In genomic region chr11:10618490-10618889, GRCh38 we compare ENCODE assay signal across 25 cellular contexts. TPM values are rescaled to one million over a fixed set of nuclear protein-coding genes. Genes with fewer than 3 reads are reported as not detected.
A peak's percentile ranks its signal among the peaks of the same experiment; 100 is the strongest.
DNase-seq lines count a peak whose midpoint lies in the region; ATAC-seq and TF ChIP-seq lines count a peak whose summit lies in the region.
"Had no signal": no experiment of that assay in that cellular context is flagged by ENCODE, and none has a peak within 500 bp of the region (broad histone marks: within the 10 kb centered on the region; RNA-seq: fewer than 3 reads in every experiment).

No MANE protein-coding gene starts in this region.

- TF ChIP-seq POLR2A in ovary (IDR thresholded peaks at IDR 0.05) (no peak), upper lobe of left lung (IDR thresholded peaks at IDR 0.05) (no peak)

- no peaks in the 10 kb centered on the region for H3K36me3 ChIP-seq in esophagus (ENCODE audit: control insufficient read depth in 2 of 2, insufficient read depth in 2 of 2, low read length in 1 of 2)
- no peaks in the 10 kb centered on the region for H3K36me3 ChIP-seq in ovary
- H3K36me3 ChIP-seq in upper lobe of left lung: no peaks in the 10 kb centered on the region
- no peaks in the 10 kb centered on the region for H3K36me3 ChIP-seq in hepatocyte (replicated peaks; ENCODE audit: insufficient read depth, low read depth)
- H3K36me3 ChIP-seq: cardiac muscle cell had no signal

- ATAC-seq in activated CD8-positive, alpha-beta memory T cell treated with anti-CD3 and anti-CD28 coated beads, Interleukin-2, amount 10 ng/mL, durations not matched to agents 7 days and 5 days: no peak
- ATAC-seq in upper lobe of left lung (ENCODE audit: low FRiP score in 2 of 2) (no peak), GM21717 (IDR thresholded peaks at IDR 0.05; ENCODE audit: unreplicated experiment) (no peak)
- ATAC-seq: natural killer cell, WTC11 had no signal

- no peaks in the 10 kb centered on the region for H3K27me3 ChIP-seq in esophagus (ENCODE audit: control insufficient read depth in 1 of 2, insufficient read depth in 2 of 2, low read length in 2 of 2)
- no peaks in the 10 kb centered on the region for H3K27me3 ChIP-seq in ovary
- H3K27me3 ChIP-seq in upper lobe of left lung: no peaks in the 10 kb centered on the region
- no peaks in the 10 kb centered on the region for H3K27me3 ChIP-seq in hepatocyte
- H3K27me3 ChIP-seq: cardiac muscle cell, dorsolateral prefrontal cortex had no signal

- intact Hi-C loops in ovary (cut with DNase I): no loop called here

- H3K9me3 Mint-ChIP-seq in activated CD8-positive, alpha-beta memory T cell treated with anti-CD3 and anti-CD28 coated beads, Interleukin-2, amount 10 ng/mL, durations not matched to agents 7 days and 5 days (ENCODE audit: low read depth): no peaks in the 10 kb centered on the region
- H3K9me3 Mint-ChIP-seq: natural killer cell had no signal

- DNase-seq in activated CD8-positive, alpha-beta memory T cell treated with anti-CD3 and anti-CD28 coated beads, Interleukin-2, amount 10 ng/mL, durations not matched to agents 7 days and 5 days: peak; percentile 23
- no peak for DNase-seq in activated CD8-positive, alpha-beta memory T cell treated with anti-CD3 and anti-CD28 coated beads for 24 hours
- DNase-seq in ovary: no peak
- no peak for DNase-seq in upper lobe of left lung
- DNase-seq in hepatocyte (ENCODE audit: low spot score): no peak
- no peak for DNase-seq in NAMALWA (ENCODE audit: low spot score)
- DNase-seq: activated CD4-positive, alpha-beta T cell treated with anti-CD3 and anti-CD28 coated beads, Interleukin-2, amount 50 U/mL, for 48 hours; activated effector memory CD4-positive, alpha-beta T cell treated with anti-CD3 and anti-CD28 coated beads, Interleukin-2, amount 50 U/mL, for 16 hours; activated T-cell treated with anti-CD3 and anti-CD28 coated beads for 4 hours; CD8-positive, alpha-beta memory T cell; DMS53; dorsolateral prefrontal cortex; Kasumi-1; natural killer cell; NCI-H1930; NCI-H446; SHP77; T1000 had no signal

- TF ChIP-seq EP300 in ovary (IDR thresholded peaks at IDR 0.05) (peak; percentile 23), upper lobe of left lung (IDR thresholded peaks at IDR 0.05) (peak in 1 of 4 donors; percentile 27)

- H3K4me2 ChIP-seq in hepatocyte: no peak overlapping the region

- peaks cover 9% of the 10 kb centered on the region for H3K27me3 Mint-ChIP-seq in activated CD8-positive, alpha-beta memory T cell treated with anti-CD3 and anti-CD28 coated beads, Interleukin-2, amount 10 ng/mL, durations not matched to agents 7 days and 5 days

- H3K9me3 ChIP-seq in esophagus (ENCODE audit: control insufficient read depth in 2 of 2, insufficient read depth in 1 of 2, low read depth in 1 of 2, low read length in 1 of 2): no peaks in the 10 kb centered on the region
- H3K9me3 ChIP-seq in ovary: no peaks in the 10 kb centered on the region
- no peaks in the 10 kb centered on the region for H3K9me3 ChIP-seq in upper lobe of left lung
- no peaks in the 10 kb centered on the region for H3K9me3 ChIP-seq in hepatocyte (ENCODE audit: low read depth)

- H3K27ac ChIP-seq in esophagus (ENCODE audit: low read depth in 2 of 2, low read length in 1 of 2) (peak overlapping the region; percentile 40 to 78), ovary (no peak overlapping the region), upper lobe of left lung (peak overlapping the region in 3 of 4 donors; percentile 17 to 64 (median 30)), hepatocyte (no peak overlapping the region)
- H3K27ac ChIP-seq: 22Rv1, cardiac muscle cell, parathyroid adenoma had no signal

- H3K9me2 ChIP-seq in hepatocyte (replicated peaks; ENCODE audit: insufficient read depth): no peaks in the 10 kb centered on the region

- H3K36me3 Mint-ChIP-seq in activated CD8-positive, alpha-beta memory T cell treated with anti-CD3 and anti-CD28 coated beads, Interleukin-2, amount 10 ng/mL, durations not matched to agents 7 days and 5 days: no peaks in the 10 kb centered on the region
- H3K36me3 Mint-ChIP-seq: natural killer cell, WTC11 had no signal

- CTCF ChIA-PET in activated CD8-positive, alpha-beta memory T cell treated with anti-CD3 and anti-CD28 coated beads, Interleukin-2, amount 10 ng/mL, durations not matched to agents 7 days and 5 days (lab: Charles Lee): no interaction called here

- peaks cover 0 to 8% of the 10 kb centered on the region in 2 donors for H3K4me1 ChIP-seq in esophagus (ENCODE audit: control insufficient read depth in 2 of 2, insufficient read depth in 2 of 2, low read length in 1 of 2)
- peaks cover 2% of the 10 kb centered on the region for H3K4me1 ChIP-seq in ovary (ENCODE audit: insufficient read depth)
- H3K4me1 ChIP-seq in upper lobe of left lung: peaks cover 13 to 31% (median 23%) of the 10 kb centered on the region in 4 donors
- H3K4me1 ChIP-seq in hepatocyte (ENCODE audit: insufficient read depth): no peaks in the 10 kb centered on the region
- H3K4me1 ChIP-seq: parathyroid adenoma had no signal

- H3K27ac Mint-ChIP-seq in activated CD8-positive, alpha-beta memory T cell treated with anti-CD3 and anti-CD28 coated beads, Interleukin-2, amount 10 ng/mL, durations not matched to agents 7 days and 5 days: no peak overlapping the region
- H3K27ac Mint-ChIP-seq: CD8-positive, alpha-beta memory T cell; natural killer cell; WTC11 had no signal

- no peak for TF ChIP-seq CTCF in ovary (IDR thresholded peaks at IDR 0.05)
- no peak for TF ChIP-seq CTCF in upper lobe of left lung (IDR thresholded peaks at IDR 0.05)
- TF ChIP-seq CTCF in hepatocyte (IDR thresholded peaks at IDR 0.05; ENCODE audit: poor library complexity): no peak

- H3K4me1 Mint-ChIP-seq in activated CD8-positive, alpha-beta memory T cell treated with anti-CD3 and anti-CD28 coated beads, Interleukin-2, amount 10 ng/mL, durations not matched to agents 7 days and 5 days: peaks cover 6% of the 10 kb centered on the region
- H3K4me1 Mint-ChIP-seq: WTC11 had no signal

- no peak overlapping the region for H3K4me3 Mint-ChIP-seq in activated CD8-positive, alpha-beta memory T cell treated with anti-CD3 and anti-CD28 coated beads, Interleukin-2, amount 10 ng/mL, durations not matched to agents 7 days and 5 days
- H3K4me3 Mint-ChIP-seq: CD8-positive, alpha-beta memory T cell; natural killer cell; WTC11 had no signal

- WGBS in esophagus, 2 donors: 81 to 82% methylated on average over 3 of the region's 3 CpGs
- 63 to 80% (median 78%) methylated on average over 3 of the region's 3 CpGs for WGBS in ovary, 3 donors
- 67 to 73% methylated on average over 3 of the region's 3 CpGs for WGBS in upper lobe of left lung, 2 donors
- 81% methylated on average over 3 of the region's 3 CpGs for WGBS in hepatocyte (ENCODE audit: low lambda C conversion rate, missing lambda C conversion rate)

- H3K4me3 ChIP-seq in esophagus (ENCODE audit: low read depth in 1 of 2, low read length in 2 of 2) (no peak overlapping the region), ovary (no peak overlapping the region), upper lobe of left lung (no peak overlapping the region), hepatocyte (no peak overlapping the region)
- H3K4me3 ChIP-seq: cardiac muscle cell, dorsolateral prefrontal cortex had no signal

- no peaks in the 10 kb centered on the region for H4K20me1 ChIP-seq in hepatocyte (ENCODE audit: insufficient read depth, poor library complexity, severe bottlenecking)

- no peaks in the 10 kb centered on the region for H3K79me2 ChIP-seq in hepatocyte
- H3K79me2 ChIP-seq: parathyroid adenoma had no signal

- no peak overlapping the region for H2AFZ ChIP-seq in hepatocyte
- H2AFZ ChIP-seq: parathyroid adenoma had no signal

RNA-seq across cellular contexts. Expression of gene LYVE1, which starts 50.0 kb away (rescaled TPM):
- total RNA-seq in activated CD8-positive, alpha-beta memory T cell treated with anti-CD3 and anti-CD28 coated beads, Interleukin-2, amount 10 ng/mL, durations not matched to agents 7 days and 5 days: not detected
- polyA plus RNA-seq in esophagus (1 to 10 TPM; 4.1 to 6.2 TPM), ovary (100 to 1,000 TPM in 1 of 2 donors, 10 to 100 TPM in 1; 22.9 to 159 TPM), hepatocyte (2.9 and 4.3 TPM in 2 replicates)
- total RNA-seq in ovary (10 to 100 TPM; 19.0 to 49.9 (median 34.5) TPM), upper lobe of left lung (100 to 1,000 TPM in 1 of 6 donors, 10 to 100 TPM in 4, 1 to 10 TPM in 1; 5.2 to 105 (median 24.6) TPM), hepatocyte (4.5 and 9.1 TPM in 2 replicates)
- total RNA-seq: cardiac muscle cell; CD8-positive, alpha-beta memory T cell; kidney epithelial cell; natural killer cell had no signal
- polyA plus RNA-seq: cardiac muscle cell; CD8-positive, alpha-beta memory T cell had no signal

Comparison
In these comparisons a context has a peak if more than half of its experiments do, and no peak if none do; other contexts are left out.
1. H3K27ac ChIP-seq: peak in esophagus (2 of 2) and upper lobe of left lung (3 of 4); none in ovary (0 of 2) and hepatocyte (single experiment).